Comparison of ENCODE assay signal across 1 cellular context in genomic region chr14:50935126-50936090, GRCh38.
A peak's percentile ranks its signal among the peaks of the same experiment; 100 is the strongest.
TF ChIP-seq lines count a peak whose summit lies in the region.

No MANE protein-coding gene starts in this region.

TF ChIP-seq in HepG2, 621 proteins besides CTCF, POLR2A, EP300 and RAD21 (continued from another document and continues in another):
- TF ChIP-seq SNAPC4 (CRISPR knock-in tag; IDR thresholded peaks at IDR 0.05) (no peak), ZFP37 (CRISPR knock-in tag; IDR thresholded peaks at IDR 0.05; ENCODE audit: borderline replicate concordance) (no peak), GABPB1 (CRISPR knock-in tag; IDR thresholded peaks at IDR 0.05) (no peak), NFYB (CRISPR knock-in tag; IDR thresholded peaks at IDR 0.05) (no peak), ZNF251 (CRISPR knock-in tag; IDR thresholded peaks at IDR 0.05) (no peak), CBX2 (IDR thresholded peaks at IDR 0.05; ENCODE audit: low read depth, low read length) (no peak), CBX2 (CRISPR knock-in tag; IDR thresholded peaks at IDR 0.05; ENCODE audit: low read depth) (no peak), ZNF230 (CRISPR knock-in tag; IDR thresholded peaks at IDR 0.05) (no peak), TEAD3 (CRISPR knock-in tag; optimal IDR thresholded peaks at IDR 0.05; ENCODE audit: borderline replicate concordance) (peak; percentile 68), GATAD2A (CRISPR knock-in tag; IDR thresholded peaks at IDR 0.05) (peak; percentile 92), FOXO1 (CRISPR knock-in tag; IDR thresholded peaks at IDR 0.05) (peak; percentile 76; the same call in 1 of the 2 replicates), ATAD3A (CRISPR knock-in tag; IDR thresholded peaks at IDR 0.05) (no peak), TERF1 (CRISPR knock-in tag; IDR thresholded peaks at IDR 0.05) (no peak), PCBP2 (optimal IDR thresholded peaks at IDR 0.05; ENCODE audit: low read depth, low read length, poor library complexity, severe bottlenecking) (no peak), ZNF530 (CRISPR knock-in tag; IDR thresholded peaks at IDR 0.05; ENCODE audit: low read depth) (no peak), ZNF451 (CRISPR knock-in tag; IDR thresholded peaks at IDR 0.05) (no peak), ZNF292 (CRISPR knock-in tag; IDR thresholded peaks at IDR 0.05; ENCODE audit: borderline replicate concordance, low read depth) (peak; percentile 94), KLF11 (CRISPR knock-in tag; IDR thresholded peaks at IDR 0.05) (no peak), MTA1 (CRISPR knock-in tag; IDR thresholded peaks at IDR 0.05; ENCODE audit: borderline replicate concordance) (peak; percentile 79; the same call in 1 of the 2 replicates), ZNF503 (CRISPR knock-in tag; IDR thresholded peaks at IDR 0.05) (peak; percentile 77), ZNF513 (CRISPR knock-in tag; conservative IDR thresholded peaks at IDR 0.05) (no peak), MTF2 (CRISPR knock-in tag; IDR thresholded peaks at IDR 0.05; ENCODE audit: borderline replicate concordance) (no peak), MTA3 (CRISPR knock-in tag; IDR thresholded peaks at IDR 0.05) (no peak), SIX4 (CRISPR knock-in tag; IDR thresholded peaks at IDR 0.05) (peak; percentile 22; the same call in 1 of the 2 replicates), ZNF362 (CRISPR knock-in tag; IDR thresholded peaks at IDR 0.05; ENCODE audit: borderline replicate concordance) (peak; percentile 44; the same call in 1 of the 2 replicates), ZFY (CRISPR knock-in tag; IDR thresholded peaks at IDR 0.05) (0 out of 2 replicates have a peak, but pooled peaks have one; percentile 37), DBP (CRISPR knock-in tag; IDR thresholded peaks at IDR 0.05; ENCODE audit: not compliant biosample characterization) (no peak), ZNF780A (CRISPR knock-in tag; IDR thresholded peaks at IDR 0.05) (no peak), PCBP1 (IDR thresholded peaks at IDR 0.05; ENCODE audit: borderline replicate concordance, low read depth, low read length) (no peak), NFYC (CRISPR knock-in tag; IDR thresholded peaks at IDR 0.05) (no peak), TAF1 (CRISPR knock-in tag; IDR thresholded peaks at IDR 0.05) (no peak), HMGXB4 (CRISPR knock-in tag; IDR thresholded peaks at IDR 0.05; ENCODE audit: borderline replicate concordance in 1 of 2, low read depth in 1 of 2) (0 out of 4 replicates have a peak, but pooled peaks of 1 of the 2 experiments have one; percentile 19), ZNF776 (CRISPR knock-in tag; IDR thresholded peaks at IDR 0.05) (no peak), NFE2L2 (IDR thresholded peaks at IDR 0.05; ENCODE audit: low read length) (no peak), ZBTB43 (CRISPR knock-in tag; conservative IDR thresholded peaks at IDR 0.05) (peak; percentile 53; the same call in 1 of the 2 replicates), ZNF597 (CRISPR knock-in tag; IDR thresholded peaks at IDR 0.05) (no peak), TOE1 (CRISPR knock-in tag; IDR thresholded peaks at IDR 0.05) (no peak), TFDP2 (CRISPR knock-in tag; IDR thresholded peaks at IDR 0.05) (no peak), ZSCAN20 (CRISPR knock-in tag; IDR thresholded peaks at IDR 0.05; ENCODE audit: borderline replicate concordance) (peak; percentile 92; the same call in 1 of the 2 replicates), EZH2 (conservative IDR thresholded peaks at IDR 0.05; ENCODE audit: low read depth, low read length) (no peak), FOXK2 (IDR thresholded peaks at IDR 0.05) (no peak), KLF6 (CRISPR knock-in tag; IDR thresholded peaks at IDR 0.05) (no peak), NRL (CRISPR knock-in tag; IDR thresholded peaks at IDR 0.05; ENCODE audit: borderline replicate concordance) (no peak), ZKSCAN5 (CRISPR knock-in tag; IDR thresholded peaks at IDR 0.05) (no peak), SYNCRIP (IDR thresholded peaks at IDR 0.05; ENCODE audit: insufficient read depth, low read depth, low read length) (no peak)
